Comparison of ENCODE assay signal across 8 cellular contexts in genomic region chr1:91511386-91511785, GRCh38. TPM values are rescaled to one million over a fixed set of nuclear protein-coding genes. Genes with fewer than 3 reads are reported as not detected.
DNase-seq lines count a peak whose midpoint lies in the region; ATAC-seq and TF ChIP-seq lines count a peak whose summit lies in the region.

No MANE protein-coding gene starts in this region.

- ATAC-seq in HG03095 (IDR thresholded peaks at IDR 0.05; ENCODE audit: unreplicated experiment): no peak

- H3K27me3 Mint-ChIP-seq in chondrocyte (ENCODE audit: low read depth): no peaks in the 10 kb centered on the region

- no peak overlapping the region for H3K27ac Mint-ChIP-seq in chondrocyte (ENCODE audit: unreplicated experiment)

- H3K4me3 Mint-ChIP-seq in chondrocyte (ENCODE audit: unreplicated experiment): no peak overlapping the region

- peaks cover 4% of the 10 kb centered on the region for H3K36me3 Mint-ChIP-seq in chondrocyte (ENCODE audit: low read depth)

- no peaks in the 10 kb centered on the region for H3K4me1 Mint-ChIP-seq in chondrocyte (ENCODE audit: low read depth)

- peak; percentile 26 for DNase-seq in NCI-H2227 (lab: John Stamatoyannopoulos, UW; ENCODE audit: unreplicated experiment)
- no peak for DNase-seq in NCI-H2227 treated with DMSO at 0.1 percent for 48 hours (lab: John Stamatoyannopoulos, UW)
- peak; percentile 32 for DNase-seq in NCI-H2029 (lab: John Stamatoyannopoulos, UW)
- no peak for DNase-seq in chondrocyte (ENCODE audit: low spot score)
- peak; percentile 53 for DNase-seq in myocyte (ENCODE audit: low read depth)
- no peak for DNase-seq in NCI-H1930 (lab: John Stamatoyannopoulos, UW)
- DNase-seq in UCSD-AML1 (lab: John Stamatoyannopoulos, UW; ENCODE audit: unreplicated experiment): no peak

- no peaks in the 10 kb centered on the region for H3K9me3 Mint-ChIP-seq in chondrocyte (ENCODE audit: low read depth)

- TF ChIP-seq CTCF in chondrocyte (IDR thresholded peaks at IDR 0.05): peak; percentile 90

RNA-seq across cellular contexts. Expression of gene CDC7, which starts 10.7 kb away (rescaled TPM):
- 3.9 to 6.4 TPM (median 6.4 TPM) in 3 replicates for total RNA-seq in chondrocyte
- total RNA-seq in myocyte: 1.8 and 4.0 TPM in 2 replicates
- 1.1 TPM for polyA plus RNA-seq in myocyte (2012)

Comparison
In these comparisons a context has a peak if more than half of its experiments do, and no peak if none do; other contexts are left out.
1. DNase-seq: peak in NCI-H2227 (single experiment), NCI-H2029 (single experiment) and myocyte (single experiment); none in NCI-H2227 treated with DMSO at 0.1 percent for 48 hours (single experiment), chondrocyte (single experiment), NCI-H1930 (0 of 2) and UCSD-AML1 (single experiment).